Comparison of ENCODE assay signal across 1 cellular context in genomic region chr11:122634507-122634906, GRCh38.
TF ChIP-seq lines count a peak whose summit lies in the region.

No MANE protein-coding gene starts in this region.

TF ChIP-seq in PFSK-1, 5 proteins besides CTCF, POLR2A, EP300 and RAD21 (continued from another document):
- TF ChIP-seq REST (IDR thresholded peaks at IDR 0.05; ENCODE audit: insufficient read depth in 1 of 2, low read depth in 2 of 2, low read length in 2 of 2), result peak in 1 of 2 experiments; percentile 72; a peak in 2 of 4 replicates
